14 cellular contexts compared by ENCODE assay signal in the genomic region with DNA sequence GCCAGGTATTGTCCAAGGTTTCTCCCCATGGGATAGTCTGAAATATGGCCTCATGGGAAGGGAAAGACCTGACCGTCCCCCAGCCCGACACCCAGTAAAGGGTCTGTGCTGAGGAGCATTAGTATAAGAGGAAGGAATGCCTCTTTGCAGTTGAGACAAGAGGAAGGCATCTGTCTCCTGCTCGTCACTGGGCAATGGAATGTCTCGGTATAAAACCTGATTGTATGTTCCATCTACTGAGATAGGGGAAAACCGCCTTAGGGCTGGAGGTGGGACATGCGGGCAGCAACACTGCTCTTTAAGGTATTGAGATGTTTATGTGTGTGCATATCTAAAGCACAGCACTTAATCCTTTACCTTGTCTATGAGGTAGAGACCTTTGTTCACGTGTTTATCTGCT. TPM values are rescaled to one million over a fixed set of nuclear protein-coding genes. Genes with fewer than 3 reads are reported as not detected.
"Had no signal": no experiment of that assay in that cellular context is flagged by ENCODE, and none has a peak within 500 bp of the region (broad histone marks: within the 10 kb centered on the region; RNA-seq: fewer than 3 reads in every experiment).

No MANE protein-coding gene starts in this region.

RNA-seq across cellular contexts. Expression of gene KLRG2, which starts 15.7 kb away (rescaled TPM):
- total RNA-seq: activated CD4-positive, alpha-beta memory T cell treated with anti-CD3 and anti-CD28 coated beads, Interleukin-2, amount 10 ng/mL, durations not matched to agents 7 days and 5 days; activated CD4-positive, alpha-beta T cell treated with anti-CD3 and anti-CD28 coated beads, Interleukin-2, amount 10 ng/mL, durations not matched to agents 7 days and 5 days; activated CD8-positive, alpha-beta T cell treated with anti-CD3 and anti-CD28 coated beads, Interleukin-2, amount 10 ng/mL, durations not matched to agents 7 days and 5 days; activated naive CD8-positive, alpha-beta T cell treated with anti-CD3 and anti-CD28 coated beads, Interleukin-2, amount 10 ng/mL, durations not matched to agents 7 days and 5 days; ascending aorta; cardiac muscle cell; T-helper 17 cell had no signal
- polyA plus RNA-seq: cardiac muscle cell had no signal

RNA-seq across cellular contexts. Expression of gene CLEC2L, which starts 55.8 kb away (rescaled TPM):
- total RNA-seq: activated CD4-positive, alpha-beta memory T cell treated with anti-CD3 and anti-CD28 coated beads, Interleukin-2, amount 10 ng/mL, durations not matched to agents 7 days and 5 days; activated CD4-positive, alpha-beta T cell treated with anti-CD3 and anti-CD28 coated beads for 36 hours; activated CD4-positive, alpha-beta T cell treated with anti-CD3 and anti-CD28 coated beads, Interleukin-2, amount 10 ng/mL, durations not matched to agents 7 days and 5 days; activated CD8-positive, alpha-beta memory T cell treated with anti-CD3 and anti-CD28 coated beads, Interleukin-2, amount 10 ng/mL, durations not matched to agents 7 days and 5 days; activated CD8-positive, alpha-beta T cell treated with anti-CD3 and anti-CD28 coated beads, Interleukin-2, amount 10 ng/mL, durations not matched to agents 7 days and 5 days; activated naive CD8-positive, alpha-beta T cell treated with anti-CD3 and anti-CD28 coated beads, Interleukin-2, amount 10 ng/mL, durations not matched to agents 7 days and 5 days; activated T-helper 2 cell treated with anti-CD3 and anti-CD28 coated beads, Interferon-gamma antibody, Interleukin-2, Interleukin-4, amounts not matched to agents 10 μg/mL and 5 μg/mL and 100 μg/mL, durations not matched to agents 14 hours and 24 hours and 36 hours; ascending aorta; bronchial epithelial cell; T-cell; T-helper 1 cell treated with Interleukin-12 subunit alpha and Interleukin-12 subunit beta and Interleukin-4 antibody, amounts not matched to agents 30 ng/mL and 1 ng/mL, for 36 hours; T-helper 2 cell treated with Interferon-gamma antibody and Interleukin-4, amounts not matched to agents 100 ng/mL and 5 ng/mL, for 36 hours had no signal
